1 cellular context compared by ENCODE assay signal in the genomic region with DNA sequence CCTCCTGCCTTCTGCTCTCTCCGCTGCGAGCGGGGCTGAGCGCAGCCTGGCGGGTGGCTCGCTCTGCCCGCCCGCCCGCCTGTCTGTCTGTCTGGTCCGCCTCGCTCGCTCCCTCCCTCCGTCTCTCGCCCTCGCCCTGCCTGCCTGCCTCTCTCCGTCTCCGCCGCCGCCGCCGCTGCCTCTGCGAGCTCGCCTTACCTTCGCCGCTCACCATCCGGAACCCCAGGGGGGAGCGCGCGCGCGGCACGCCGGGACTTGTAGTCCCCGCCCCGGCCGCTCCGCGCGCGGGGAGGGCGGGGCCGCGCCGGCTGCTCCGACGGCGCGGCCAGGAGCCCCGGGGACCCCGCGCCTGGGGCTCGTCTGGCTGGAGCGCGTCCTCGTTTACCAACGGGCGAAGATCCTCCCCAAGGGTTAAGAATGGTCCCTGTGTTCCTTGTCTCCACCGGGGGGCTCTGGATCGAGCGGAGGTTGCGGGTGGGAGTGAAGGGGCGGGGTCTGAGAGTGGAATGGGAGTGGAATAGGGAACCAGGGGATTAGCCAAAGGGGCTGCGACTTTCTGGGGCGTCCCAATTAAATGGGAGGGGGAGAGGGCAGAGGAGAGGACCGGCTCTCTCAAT.
TF ChIP-seq lines count a peak whose summit lies in the region.

AHDC1 (minus strand) TSS at position 183 of the 617 bp plus-strand sequence. CDS start 52,029 bp downstream, outside the sequence.

TF ChIP-seq in K562, 482 proteins besides CTCF, POLR2A, EP300 and RAD21 (continued from another document and continues in another):
- TF ChIP-seq, protein P1, sequence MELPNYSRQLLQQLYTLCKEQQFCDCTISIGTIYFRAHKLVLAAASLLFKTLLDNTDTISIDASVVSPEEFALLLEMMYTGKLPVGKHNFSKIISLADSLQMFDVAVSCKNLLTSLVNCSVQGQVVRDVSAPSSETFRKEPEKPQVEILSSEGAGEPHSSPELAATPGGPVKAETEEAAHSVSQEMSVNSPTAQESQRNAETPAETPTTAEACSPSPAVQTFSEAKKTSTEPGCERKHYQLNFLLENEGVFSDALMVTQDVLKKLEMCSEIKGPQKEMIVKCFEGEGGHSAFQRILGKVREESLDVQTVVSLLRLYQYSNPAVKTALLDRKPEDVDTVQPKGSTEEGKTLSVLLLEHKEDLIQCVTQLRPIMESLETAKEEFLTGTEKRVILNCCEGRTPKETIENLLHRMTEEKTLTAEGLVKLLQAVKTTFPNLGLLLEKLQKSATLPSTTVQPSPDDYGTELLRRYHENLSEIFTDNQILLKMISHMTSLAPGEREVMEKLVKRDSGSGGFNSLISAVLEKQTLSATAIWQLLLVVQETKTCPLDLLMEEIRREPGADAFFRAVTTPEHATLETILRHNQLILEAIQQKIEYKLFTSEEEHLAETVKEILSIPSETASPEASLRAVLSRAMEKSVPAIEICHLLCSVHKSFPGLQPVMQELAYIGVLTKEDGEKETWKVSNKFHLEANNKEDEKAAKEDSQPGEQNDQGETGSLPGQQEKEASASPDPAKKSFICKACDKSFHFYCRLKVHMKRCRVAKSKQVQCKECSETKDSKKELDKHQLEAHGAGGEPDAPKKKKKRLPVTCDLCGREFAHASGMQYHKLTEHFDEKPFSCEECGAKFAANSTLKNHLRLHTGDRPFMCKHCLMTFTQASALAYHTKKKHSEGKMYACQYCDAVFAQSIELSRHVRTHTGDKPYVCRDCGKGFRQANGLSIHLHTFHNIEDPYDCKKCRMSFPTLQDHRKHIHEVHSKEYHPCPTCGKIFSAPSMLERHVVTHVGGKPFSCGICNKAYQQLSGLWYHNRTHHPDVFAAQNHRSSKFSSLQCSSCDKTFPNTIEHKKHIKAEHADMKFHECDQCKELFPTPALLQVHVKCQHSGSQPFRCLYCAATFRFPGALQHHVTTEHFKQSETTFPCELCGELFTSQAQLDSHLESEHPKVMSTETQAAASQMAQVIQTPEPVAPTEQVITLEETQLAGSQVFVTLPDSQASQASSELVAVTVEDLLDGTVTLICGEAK (IDR thresholded peaks at IDR 0.05), result peak; percentile 76
- TF ChIP-seq, protein P1 (CRISPR knock-in tag; IDR thresholded peaks at IDR 0.05), result no peak
- TF ChIP-seq JUN (IDR thresholded peaks at IDR 0.05; ENCODE audit: borderline replicate concordance, low read depth, low read length) (0 out of 2 replicates have a peak, but pooled peaks have one; percentile 5), JUN (CRISPR knock-in tag; IDR thresholded peaks at IDR 0.05; ENCODE audit: borderline replicate concordance) (no peak), MCM5 (IDR thresholded peaks at IDR 0.05; ENCODE audit: low read depth) (no peak), CCNT2 (IDR thresholded peaks at IDR 0.05; ENCODE audit: borderline replicate concordance, extremely low read depth, insufficient read length, low read depth, low read length) (peak; percentile 79), MAZ (CRISPR knock-in tag; conservative IDR thresholded peaks at IDR 0.05 in 1 of 2, IDR thresholded peaks at IDR 0.05 in 1 of 2) (peak; percentile 81 to 99), NCOA2 (IDR thresholded peaks at IDR 0.05; ENCODE audit: partially characterized antibody in 2 of 2) (no peak), KDM5B (IDR thresholded peaks at IDR 0.05; ENCODE audit: insufficient replicate concordance, low read depth, low read length) (peak; percentile 73), NR4A1 (CRISPR knock-in tag; IDR thresholded peaks at IDR 0.05) (no peak), NR4A1 (tag; IDR thresholded peaks at IDR 0.05) (no peak), ZSCAN32 (CRISPR knock-in tag; IDR thresholded peaks at IDR 0.05) (no peak)
- TF ChIP-seq, protein P2, sequence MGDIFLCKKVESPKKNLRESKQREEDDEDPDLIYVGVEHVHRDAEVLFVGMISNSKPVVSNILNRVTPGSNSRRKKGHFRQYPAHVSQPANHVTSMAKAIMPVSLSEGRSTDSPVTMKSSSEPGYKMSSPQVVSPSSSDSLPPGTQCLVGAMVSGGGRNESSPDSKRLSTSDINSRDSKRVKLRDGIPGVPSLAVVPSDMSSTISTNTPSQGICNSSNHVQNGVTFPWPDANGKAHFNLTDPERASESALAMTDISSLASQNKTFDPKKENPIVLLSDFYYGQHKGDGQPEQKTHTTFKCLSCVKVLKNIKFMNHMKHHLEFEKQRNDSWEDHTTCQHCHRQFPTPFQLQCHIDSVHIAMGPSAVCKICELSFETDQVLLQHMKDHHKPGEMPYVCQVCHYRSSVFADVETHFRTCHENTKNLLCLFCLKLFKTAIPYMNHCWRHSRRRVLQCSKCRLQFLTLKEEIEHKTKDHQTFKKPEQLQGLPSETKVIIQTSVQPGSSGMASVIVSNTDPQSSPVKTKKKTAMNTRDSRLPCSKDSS (IDR thresholded peaks at IDR 0.05; ENCODE audit: low read depth, partially characterized antibody), result no peak
- TF ChIP-seq, protein P3, sequence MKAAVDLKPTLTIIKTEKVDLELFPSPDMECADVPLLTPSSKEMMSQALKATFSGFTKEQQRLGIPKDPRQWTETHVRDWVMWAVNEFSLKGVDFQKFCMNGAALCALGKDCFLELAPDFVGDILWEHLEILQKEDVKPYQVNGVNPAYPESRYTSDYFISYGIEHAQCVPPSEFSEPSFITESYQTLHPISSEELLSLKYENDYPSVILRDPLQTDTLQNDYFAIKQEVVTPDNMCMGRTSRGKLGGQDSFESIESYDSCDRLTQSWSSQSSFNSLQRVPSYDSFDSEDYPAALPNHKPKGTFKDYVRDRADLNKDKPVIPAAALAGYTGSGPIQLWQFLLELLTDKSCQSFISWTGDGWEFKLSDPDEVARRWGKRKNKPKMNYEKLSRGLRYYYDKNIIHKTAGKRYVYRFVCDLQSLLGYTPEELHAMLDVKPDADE (conservative IDR thresholded peaks at IDR 0.05; ENCODE audit: control insufficient read depth, low read depth, low read length), result peak; percentile 93
- TF ChIP-seq, protein P4, sequence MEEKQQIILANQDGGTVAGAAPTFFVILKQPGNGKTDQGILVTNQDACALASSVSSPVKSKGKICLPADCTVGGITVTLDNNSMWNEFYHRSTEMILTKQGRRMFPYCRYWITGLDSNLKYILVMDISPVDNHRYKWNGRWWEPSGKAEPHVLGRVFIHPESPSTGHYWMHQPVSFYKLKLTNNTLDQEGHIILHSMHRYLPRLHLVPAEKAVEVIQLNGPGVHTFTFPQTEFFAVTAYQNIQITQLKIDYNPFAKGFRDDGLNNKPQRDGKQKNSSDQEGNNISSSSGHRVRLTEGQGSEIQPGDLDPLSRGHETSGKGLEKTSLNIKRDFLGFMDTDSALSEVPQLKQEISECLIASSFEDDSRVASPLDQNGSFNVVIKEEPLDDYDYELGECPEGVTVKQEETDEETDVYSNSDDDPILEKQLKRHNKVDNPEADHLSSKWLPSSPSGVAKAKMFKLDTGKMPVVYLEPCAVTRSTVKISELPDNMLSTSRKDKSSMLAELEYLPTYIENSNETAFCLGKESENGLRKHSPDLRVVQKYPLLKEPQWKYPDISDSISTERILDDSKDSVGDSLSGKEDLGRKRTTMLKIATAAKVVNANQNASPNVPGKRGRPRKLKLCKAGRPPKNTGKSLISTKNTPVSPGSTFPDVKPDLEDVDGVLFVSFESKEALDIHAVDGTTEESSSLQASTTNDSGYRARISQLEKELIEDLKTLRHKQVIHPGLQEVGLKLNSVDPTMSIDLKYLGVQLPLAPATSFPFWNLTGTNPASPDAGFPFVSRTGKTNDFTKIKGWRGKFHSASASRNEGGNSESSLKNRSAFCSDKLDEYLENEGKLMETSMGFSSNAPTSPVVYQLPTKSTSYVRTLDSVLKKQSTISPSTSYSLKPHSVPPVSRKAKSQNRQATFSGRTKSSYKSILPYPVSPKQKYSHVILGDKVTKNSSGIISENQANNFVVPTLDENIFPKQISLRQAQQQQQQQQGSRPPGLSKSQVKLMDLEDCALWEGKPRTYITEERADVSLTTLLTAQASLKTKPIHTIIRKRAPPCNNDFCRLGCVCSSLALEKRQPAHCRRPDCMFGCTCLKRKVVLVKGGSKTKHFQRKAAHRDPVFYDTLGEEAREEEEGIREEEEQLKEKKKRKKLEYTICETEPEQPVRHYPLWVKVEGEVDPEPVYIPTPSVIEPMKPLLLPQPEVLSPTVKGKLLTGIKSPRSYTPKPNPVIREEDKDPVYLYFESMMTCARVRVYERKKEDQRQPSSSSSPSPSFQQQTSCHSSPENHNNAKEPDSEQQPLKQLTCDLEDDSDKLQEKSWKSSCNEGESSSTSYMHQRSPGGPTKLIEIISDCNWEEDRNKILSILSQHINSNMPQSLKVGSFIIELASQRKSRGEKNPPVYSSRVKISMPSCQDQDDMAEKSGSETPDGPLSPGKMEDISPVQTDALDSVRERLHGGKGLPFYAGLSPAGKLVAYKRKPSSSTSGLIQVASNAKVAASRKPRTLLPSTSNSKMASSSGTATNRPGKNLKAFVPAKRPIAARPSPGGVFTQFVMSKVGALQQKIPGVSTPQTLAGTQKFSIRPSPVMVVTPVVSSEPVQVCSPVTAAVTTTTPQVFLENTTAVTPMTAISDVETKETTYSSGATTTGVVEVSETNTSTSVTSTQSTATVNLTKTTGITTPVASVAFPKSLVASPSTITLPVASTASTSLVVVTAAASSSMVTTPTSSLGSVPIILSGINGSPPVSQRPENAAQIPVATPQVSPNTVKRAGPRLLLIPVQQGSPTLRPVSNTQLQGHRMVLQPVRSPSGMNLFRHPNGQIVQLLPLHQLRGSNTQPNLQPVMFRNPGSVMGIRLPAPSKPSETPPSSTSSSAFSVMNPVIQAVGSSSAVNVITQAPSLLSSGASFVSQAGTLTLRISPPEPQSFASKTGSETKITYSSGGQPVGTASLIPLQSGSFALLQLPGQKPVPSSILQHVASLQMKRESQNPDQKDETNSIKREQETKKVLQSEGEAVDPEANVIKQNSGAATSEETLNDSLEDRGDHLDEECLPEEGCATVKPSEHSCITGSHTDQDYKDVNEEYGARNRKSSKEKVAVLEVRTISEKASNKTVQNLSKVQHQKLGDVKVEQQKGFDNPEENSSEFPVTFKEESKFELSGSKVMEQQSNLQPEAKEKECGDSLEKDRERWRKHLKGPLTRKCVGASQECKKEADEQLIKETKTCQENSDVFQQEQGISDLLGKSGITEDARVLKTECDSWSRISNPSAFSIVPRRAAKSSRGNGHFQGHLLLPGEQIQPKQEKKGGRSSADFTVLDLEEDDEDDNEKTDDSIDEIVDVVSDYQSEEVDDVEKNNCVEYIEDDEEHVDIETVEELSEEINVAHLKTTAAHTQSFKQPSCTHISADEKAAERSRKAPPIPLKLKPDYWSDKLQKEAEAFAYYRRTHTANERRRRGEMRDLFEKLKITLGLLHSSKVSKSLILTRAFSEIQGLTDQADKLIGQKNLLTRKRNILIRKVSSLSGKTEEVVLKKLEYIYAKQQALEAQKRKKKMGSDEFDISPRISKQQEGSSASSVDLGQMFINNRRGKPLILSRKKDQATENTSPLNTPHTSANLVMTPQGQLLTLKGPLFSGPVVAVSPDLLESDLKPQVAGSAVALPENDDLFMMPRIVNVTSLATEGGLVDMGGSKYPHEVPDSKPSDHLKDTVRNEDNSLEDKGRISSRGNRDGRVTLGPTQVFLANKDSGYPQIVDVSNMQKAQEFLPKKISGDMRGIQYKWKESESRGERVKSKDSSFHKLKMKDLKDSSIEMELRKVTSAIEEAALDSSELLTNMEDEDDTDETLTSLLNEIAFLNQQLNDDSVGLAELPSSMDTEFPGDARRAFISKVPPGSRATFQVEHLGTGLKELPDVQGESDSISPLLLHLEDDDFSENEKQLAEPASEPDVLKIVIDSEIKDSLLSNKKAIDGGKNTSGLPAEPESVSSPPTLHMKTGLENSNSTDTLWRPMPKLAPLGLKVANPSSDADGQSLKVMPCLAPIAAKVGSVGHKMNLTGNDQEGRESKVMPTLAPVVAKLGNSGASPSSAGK (IDR thresholded peaks at IDR 0.05), result no peak
